ENCODE assay signal across 18 cellular contexts in the genomic region with DNA sequence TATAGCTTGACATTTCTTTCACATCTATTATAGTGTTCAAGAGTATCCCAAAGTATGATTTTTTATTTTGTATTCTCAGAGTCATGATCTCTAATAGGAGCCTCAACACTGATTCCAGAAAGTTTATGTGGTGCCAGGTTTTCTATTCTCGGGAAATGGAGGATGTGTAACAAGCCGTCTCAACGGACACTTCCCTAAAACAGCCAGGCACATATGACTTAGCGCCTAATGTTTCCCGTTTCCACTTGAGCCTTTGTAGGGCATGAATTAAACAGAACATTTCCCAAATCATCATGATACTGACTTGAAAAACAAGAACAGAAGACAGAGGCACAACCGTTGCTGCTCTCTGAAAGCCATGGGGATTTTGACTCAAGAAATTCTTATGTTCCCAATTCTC. TPM values are rescaled to one million over a fixed set of nuclear protein-coding genes. Genes with fewer than 3 reads are reported as not detected.
"Had no signal": no experiment of that assay in that cellular context is flagged by ENCODE, and none has a peak within 500 bp of the region (broad histone marks: within the 10 kb centered on the region; RNA-seq: fewer than 3 reads in every experiment).

No MANE protein-coding gene starts in this region.

- H3K4me1 ChIP-seq: pancreas, transverse colon had no signal

- H3K9me3 ChIP-seq: pancreas, transverse colon had no signal

- H3K4me2 ChIP-seq: neural progenitor cell had no signal

- H3K27me3 ChIP-seq: cardiac muscle cell, neural progenitor cell, pancreas, transverse colon had no signal

- H2AFZ ChIP-seq: neural progenitor cell had no signal

- FAIRE-seq: astrocyte, colon, pancreas, small intestine had no signal

- H3K27ac ChIP-seq: cardiac muscle cell, epithelial cell of prostate, neural progenitor cell, pancreas, transverse colon had no signal

- H3K36me3 ChIP-seq: cardiac muscle cell, neural progenitor cell, pancreas, transverse colon had no signal

- H3K9ac ChIP-seq: neural progenitor cell had no signal

- DNase-seq: activated CD4-positive, alpha-beta T cell treated with anti-CD3 and anti-CD28 coated beads, Interleukin-2, amount 50 U/mL, for 1 hour; activated CD4-positive, CD25-positive, alpha-beta regulatory T cell; activated naive CD4-positive, alpha-beta T cell treated with anti-CD3 and anti-CD28 coated beads for 36 hours; activated T-cell treated with anti-CD3 and anti-CD28 coated beads for 4 hours; effector CD8-positive, alpha-beta T cell; left colon; pancreas; retina; small intestine; transverse colon had no signal

- H3K4me3 ChIP-seq: cardiac muscle cell, neural progenitor cell, pancreas, transverse colon had no signal

RNA-seq across cellular contexts. Expression of a gene that starts 8.0 kb away (rescaled TPM):
- total RNA-seq: activated CD8-positive, alpha-beta memory T cell treated with anti-CD3 and anti-CD28 coated beads for 36 hours; activated naive CD4-positive, alpha-beta T cell treated with anti-CD3 and anti-CD28 coated beads for 36 hours; activated T-helper 17 cell treated with anti-CD3 and anti-CD28 coated beads, Interleukin-2, amount 50 U/mL, for 72 hours; T-helper 1 cell treated with Interleukin-12 subunit alpha and Interleukin-12 subunit beta and Interleukin-4 antibody, amounts not matched to agents 30 ng/mL and 1 ng/mL, for 36 hours had no signal
